In genomic region chr14:104680806-104681688, GRCh38 we compare ENCODE assay signal across 8 cellular contexts. TPM values are rescaled to one million over a fixed set of nuclear protein-coding genes. Genes with fewer than 3 reads are reported as not detected.
DNase-seq lines count a peak whose midpoint lies in the region; ATAC-seq and TF ChIP-seq lines count a peak whose summit lies in the region.

No MANE protein-coding gene starts in this region.

- H3K27me3 Mint-ChIP-seq in neural progenitor cell (ENCODE audit: insufficient read depth, low read depth) = peaks cover 9% of the 10 kb centered on the region

- H3K79me2 ChIP-seq in neural progenitor cell (ENCODE audit: low read depth) = no peaks in the 10 kb centered on the region

- ATAC-seq in HG03095 (IDR thresholded peaks at IDR 0.05; ENCODE audit: unreplicated experiment) = peak; percentile 41

- TF ChIP-seq CTCF in foreskin fibroblast (IDR thresholded peaks at IDR 0.05; ENCODE audit: low read depth, low read length) (peak; percentile 14), neural progenitor cell (IDR thresholded peaks at IDR 0.05) (peak; percentile 44)

- no peak overlapping the region for H3K27ac ChIP-seq in neural progenitor cell

- H3F3A ChIP-seq in neural progenitor cell (ENCODE audit: low read depth) = peaks cover 35% of the 10 kb centered on the region

- H3K4me3 ChIP-seq in foreskin fibroblast (ENCODE audit: low read depth in 1 of 2, low read length in 2 of 2) (peak overlapping the region in 1 of 2 donors; percentile 0), neural progenitor cell (peak overlapping the region; percentile 17)

- H2AFZ ChIP-seq in neural progenitor cell (replicated peaks) = peak overlapping the region; percentile 63

- peak overlapping the region; percentile 62 for H3K4me2 ChIP-seq in neural progenitor cell

- no peaks in the 10 kb centered on the region for H3K36me3 ChIP-seq in neural progenitor cell

- H3K4me1 Mint-ChIP-seq in neural progenitor cell = peaks cover 51% of the 10 kb centered on the region

- no peak overlapping the region for H3K9ac ChIP-seq in neural progenitor cell

- no peaks in the 10 kb centered on the region for H3K27me3 ChIP-seq in neural progenitor cell

- H3K4me3 Mint-ChIP-seq in neural progenitor cell = peak overlapping the region; percentile 54

- DNase-seq in GM03348 (ENCODE audit: low spot score) = peak; percentile 87
- peak; percentile 1 for DNase-seq in SKM-1 (lab: John Stamatoyannopoulos, UW; ENCODE audit: unreplicated experiment)
- DNase-seq in foreskin fibroblast = peak; percentile 80 to 90
- DNase-seq in neural progenitor cell (ENCODE audit: low spot score) = peak; percentile 52
- no peak for DNase-seq in NCI-H2107 (lab: John Stamatoyannopoulos, UW)
- DNase-seq in NCI-H345 (lab: John Stamatoyannopoulos, UW) = no peak
- no peak for DNase-seq in activated gamma-delta T cell (lab: John Stamatoyannopoulos, UW)

- no peaks in the 10 kb centered on the region for H3K36me3 Mint-ChIP-seq in neural progenitor cell

- H3K9me3 ChIP-seq in neural progenitor cell (ENCODE audit: low read depth) = no peaks in the 10 kb centered on the region

- no peaks in the 10 kb centered on the region for H4K20me1 ChIP-seq in neural progenitor cell (ENCODE audit: low read depth)

- peaks cover 53% of the 10 kb centered on the region for H3K4me1 ChIP-seq in neural progenitor cell

- H3K9me3 Mint-ChIP-seq in neural progenitor cell = peaks cover 3% of the 10 kb centered on the region

- H3K27ac Mint-ChIP-seq in neural progenitor cell = peak overlapping the region; percentile 77

RNA-seq across cellular contexts. Expression of gene INF2, which starts 8.4 kb away (rescaled TPM):
- total RNA-seq in neural progenitor cell (ENCODE audit: low replicate concordance) = 7.8 and 24.0 TPM in 2 replicates

RNA-seq across cellular contexts. Expression of gene ADSS1, which starts 43.0 kb away (rescaled TPM):
- 25.3 and 26.4 TPM in 2 replicates for total RNA-seq in neural progenitor cell (ENCODE audit: low replicate concordance)

Comparison
In these comparisons a context has a peak if more than half of its experiments do, and no peak if none do; other contexts are left out.
1. DNase-seq: peak in GM03348 (single experiment), SKM-1 (single experiment), foreskin fibroblast (2 of 2) and neural progenitor cell (single experiment); none in NCI-H2107 (single experiment), NCI-H345 (single experiment) and activated gamma-delta T cell (single experiment).